In genomic region chr2:41725901-41726300, GRCh38 we compare ENCODE assay signal across 21 cellular contexts.
DNase-seq lines count a peak whose midpoint lies in the region; ATAC-seq, FAIRE-seq and TF ChIP-seq lines count a peak whose summit lies in the region.
"Had no signal": no experiment of that assay in that cellular context is flagged by ENCODE, and none has a peak within 500 bp of the region (broad histone marks: within the 10 kb centered on the region; RNA-seq: fewer than 3 reads in every experiment).

No MANE protein-coding gene starts in this region.

- no peaks in the 10 kb centered on the region for H3K4me1 ChIP-seq in K562 (replicated peaks in 1 of 2; ENCODE audit: control insufficient read depth in 2 of 2, insufficient read depth in 2 of 2, low read length in 2 of 2)
- H3K4me1 ChIP-seq: A549, Caco-2 had no signal

- no peak for TF ChIP-seq CTCF in K562 (IDR thresholded peaks at IDR 0.05 in 2 of 3, conservative IDR thresholded peaks at IDR 0.05 in 1 of 3; ENCODE audit: insufficient read depth in 2 of 3, low read depth in 1 of 3, low read length in 3 of 3)
- TF ChIP-seq CTCF in nephron (IDR thresholded peaks at IDR 0.05; ENCODE audit: unreplicated experiment in 3 of 3): no peak

- ATAC-seq in K562 (no peak), left lobe of liver (peak; percentile 85)
- ATAC-seq: A549; CD8-positive, alpha-beta T cell had no signal

- no peaks in the 10 kb centered on the region for H3K9me3 ChIP-seq in K562 (replicated peaks; ENCODE audit: control insufficient read depth, insufficient read depth, low read depth, low read length)
- H3K9me3 ChIP-seq: A549; BLaER1 treated with 17β-estradiol and CSF1 and Interleukin-3, amounts not matched to agents 10 nM and 100 nM; Caco-2 had no signal

- no peaks in the 10 kb centered on the region for H3K9me3 Mint-ChIP-seq in nephron
- H3K9me3 Mint-ChIP-seq: CD4-positive, alpha-beta T cell; CD8-positive, alpha-beta T cell had no signal

- no peaks in the 10 kb centered on the region for H3K36me3 ChIP-seq in K562 (ENCODE audit: control insufficient read depth, insufficient read depth, low read length)
- H3K36me3 ChIP-seq: BLaER1 treated with 17β-estradiol and CSF1 and Interleukin-3, amounts not matched to agents 10 nM and 100 nM had no signal

- DNase-seq in K562 (ENCODE audit: extremely low read depth in 1 of 4, low spot score in 3 of 4) (no peak), left lobe of liver (ENCODE audit: low spot score) (no peak), 8988T (no peak), T-helper 9 cell (no peak)
- no peak for DNase-seq in NK-92 treated with Interleukin-12 subunit alpha and Interleukin-12 subunit beta, amount 100 ng/mL, for 24 hours (lab: John Stamatoyannopoulos, UW)
- DNase-seq: AML-193; Caco-2; Calu3; CD4-positive, alpha-beta T cell; CD8-positive, alpha-beta T cell; DMS79 treated with DMSO at 0.1 percent for 48 hours; GF-D8 had no signal

- no peak for TF ChIP-seq POLR2A in K562 (conservative IDR thresholded peaks at IDR 0.05)

- intact Hi-C loops in K562 (cut with micrococcal nuclease): no loop called here

- H2AFZ ChIP-seq in K562 (ENCODE audit: low read depth, low read length): no peak overlapping the region

- no peaks in the 10 kb centered on the region for H3K36me3 Mint-ChIP-seq in nephron (ENCODE audit: low read depth)
- H3K36me3 Mint-ChIP-seq: CD8-positive, alpha-beta T cell had no signal

- no peak overlapping the region for H3K4me3 ChIP-seq in K562
- H3K4me3 ChIP-seq: A549; BLaER1 treated with 17β-estradiol and CSF1 and Interleukin-3, amounts not matched to agents 10 nM and 100 nM had no signal

- no peaks in the 10 kb centered on the region for H3K27me3 ChIP-seq in K562 (ENCODE audit: control insufficient read depth in 2 of 2, insufficient read depth in 2 of 2, low read length in 2 of 2)
- H3K27me3 ChIP-seq: BLaER1 treated with 17β-estradiol and CSF1 and Interleukin-3, amounts not matched to agents 10 nM and 100 nM had no signal

- H3K4me3 Mint-ChIP-seq in nephron: no peak overlapping the region
- H3K4me3 Mint-ChIP-seq: B cell; CD4-positive, alpha-beta T cell; CD8-positive, alpha-beta T cell had no signal

- no peak for FAIRE-seq in K562 (lab: Jason Lieb, UNC)
- FAIRE-seq: A549, D721Med, G401.6, GM12891, GM19239 had no signal

- H4K20me1 ChIP-seq in K562 (replicated peaks; ENCODE audit: control insufficient read depth, insufficient read depth, low read length): no peaks in the 10 kb centered on the region
- H4K20me1 ChIP-seq: BLaER1 treated with 17β-estradiol and CSF1 and Interleukin-3, amounts not matched to agents 10 nM and 100 nM had no signal

- in situ Hi-C loops in K562 (cut with MboI): no loop called here

- H3K27ac ChIP-seq in K562 (ENCODE audit: extremely low read depth, low read depth, low read length): no peak overlapping the region
- H3K27ac ChIP-seq: A549; BLaER1 treated with 17β-estradiol and CSF1 and Interleukin-3, amounts not matched to agents 10 nM and 100 nM; C4-2B had no signal

- WGBS in K562 (ENCODE audit: insufficient coverage, low coverage, missing lambda C conversion rate): 2% methylated on average over 3 of the region's 3 CpGs

- H3K4me2 ChIP-seq in K562 (ENCODE audit: insufficient read depth, low read length): no peak overlapping the region
- H3K4me2 ChIP-seq: A549; BLaER1 treated with 17β-estradiol and CSF1 and Interleukin-3, amounts not matched to agents 10 nM and 100 nM had no signal

- TF ChIP-seq RAD21 in K562 (CRISPR knock-in tag; conservative IDR thresholded peaks at IDR 0.05 in 1 of 2, IDR thresholded peaks at IDR 0.05 in 1 of 2): no peak

- H3K9ac ChIP-seq in K562 (ENCODE audit: insufficient read depth in 1 of 2, low read depth in 2 of 2, low read length in 2 of 2): no peak overlapping the region
- H3K9ac ChIP-seq: BLaER1 treated with 17β-estradiol and CSF1 and Interleukin-3, amounts not matched to agents 10 nM and 100 nM had no signal

- no TSS peak for BruUV-seq in K562 (replicated peaks; lab: Mats Ljungman, UMichigan)

- H3K79me2 ChIP-seq in K562 (ENCODE audit: control insufficient read depth, insufficient read depth, low read length): no peaks in the 10 kb centered on the region

- H3K9me1 ChIP-seq in K562 (ENCODE audit: control insufficient read depth, insufficient read depth, low read length): no peaks in the 10 kb centered on the region

- no peak for TF ChIP-seq EP300 in K562 (IDR thresholded peaks at IDR 0.05; ENCODE audit: low read length)

- H3K27me3 Mint-ChIP-seq in nephron (ENCODE audit: low read depth): no peaks in the 10 kb centered on the region

- CTCF ChIA-PET in K562 (lab: Yijun Ruan, JAX; ENCODE audit: low intra/inter-chr PET ratio): no interaction called here

- peak overlapping the region; percentile 22 to 66 (median 24) for H3K27ac Mint-ChIP-seq in nephron
- H3K27ac Mint-ChIP-seq: B cell; CD4-positive, alpha-beta T cell; CD8-positive, alpha-beta T cell had no signal

- peaks cover 64% of the 10 kb centered on the region for H3K4me1 Mint-ChIP-seq in nephron
- H3K4me1 Mint-ChIP-seq: B cell had no signal

- POLR2A ChIA-PET in K562 (lab: Yijun Ruan, JAX): interaction anchor here (1.0 kb wide), 1 partner anchor 11 kb away, joined by 3 read pairs; no protein-coding TSS in a partner anchor

TF ChIP-seq in K562, 482 proteins besides CTCF, POLR2A, EP300 and RAD21:
- no peak for TF ChIP-seq GATA2 (CRISPR knock-in tag; IDR thresholded peaks at IDR 0.05)
- TF ChIP-seq MAFG (tag; conservative IDR thresholded peaks at IDR 0.05): 0 out of 2 replicates have a peak, but pooled peaks have one; percentile 32
- peak; percentile 51 for TF ChIP-seq CEBPB (tag; IDR thresholded peaks at IDR 0.05)
- peak; percentile 18; the same call in 1 of the 2 replicates for TF ChIP-seq ZNF316 (IDR thresholded peaks at IDR 0.05)
- TF ChIP-seq TBP (optimal IDR thresholded peaks at IDR 0.05; ENCODE audit: low read depth, low read length): no peak
